ENCODE assay signal across 7 cellular contexts in the genomic region with DNA sequence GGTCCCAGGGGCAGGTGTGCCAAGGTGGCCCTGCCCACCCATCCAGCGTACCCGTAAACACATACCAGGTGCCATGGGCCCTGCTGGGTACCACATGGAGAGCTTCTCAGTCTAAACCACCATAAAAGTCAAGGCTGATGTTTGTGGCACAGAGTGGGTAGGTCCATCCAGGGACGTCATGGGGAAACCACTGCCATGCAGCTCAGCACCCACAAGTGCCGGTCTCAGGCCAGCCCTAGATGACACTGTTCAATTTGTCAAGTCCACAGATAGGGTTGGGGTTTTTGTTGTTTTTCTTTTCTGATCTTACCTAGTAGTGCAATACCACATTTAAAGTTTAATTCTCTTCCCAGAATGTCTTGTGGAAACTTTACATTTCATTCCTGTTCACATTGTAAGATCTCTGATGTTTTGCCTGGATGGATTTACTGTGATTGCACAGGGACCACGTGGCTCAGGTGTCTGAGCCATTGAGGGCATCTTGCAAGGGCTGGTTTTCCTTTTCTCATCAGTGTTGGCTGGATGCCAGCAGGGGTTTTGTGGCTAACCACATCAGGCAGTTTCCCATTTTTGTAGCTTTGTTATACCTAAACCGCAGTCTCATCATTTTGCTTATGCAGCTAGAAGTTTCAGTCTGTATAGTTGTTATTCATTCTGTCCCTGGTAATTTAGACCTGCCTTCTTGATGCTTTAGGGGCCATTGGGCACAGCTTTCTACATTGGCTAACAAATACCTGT.
DNase-seq lines count a peak whose midpoint lies in the region; ATAC-seq lines count a peak whose summit lies in the region.

No MANE protein-coding gene starts in this region.

- ATAC-seq in GM19351 (IDR thresholded peaks at IDR 0.05; ENCODE audit: unreplicated experiment) (peak; percentile 73), esophagus mucosa (peak; percentile 9)

- DNase-seq in NCI-H187 (lab: John Stamatoyannopoulos, UW) (peak; percentile 59 to 78), DMS53 (lab: John Stamatoyannopoulos, UW) (no peak), HPDE6-E6E7 (ENCODE audit: extremely low spot score) (no peak)
- peak; percentile 91 for DNase-seq in activated CD4-positive, alpha-beta T cell treated with anti-CD3 and anti-CD28 coated beads, Interleukin-2, amount 50 U/mL, for 1 hour
- peak; percentile 70 to 81 for DNase-seq in stimulated activated CD8-positive, alpha-beta memory T cell treated with anti-CD3 and anti-CD28 coated beads, Interleukin-15, amount 100 ng/mL, for 4 hours (ENCODE audit: low read depth in 2 of 2)

Comparison
In these comparisons a context has a peak if more than half of its experiments do, and no peak if none do; other contexts are left out.
1. DNase-seq: peak in NCI-H187 (2 of 2), activated CD4-positive, alpha-beta T cell treated with anti-CD3 and anti-CD28 coated beads, Interleukin-2, amount 50 U/mL, for 1 hour (single experiment) and stimulated activated CD8-positive, alpha-beta memory T cell treated with anti-CD3 and anti-CD28 coated beads, Interleukin-15, amount 100 ng/mL, for 4 hours (2 of 2); none in DMS53 (single experiment) and HPDE6-E6E7 (single experiment).